ENCODE assay signal across 8 cellular contexts in genomic region chr13:106561551-106562170, GRCh38. TPM values are rescaled to one million over a fixed set of nuclear protein-coding genes. Genes with fewer than 3 reads are reported as not detected.
DNase-seq lines count a peak whose midpoint lies in the region; ATAC-seq and TF ChIP-seq lines count a peak whose summit lies in the region.

No MANE protein-coding gene starts in this region.

- peaks cover 49% of the 10 kb centered on the region for H3K36me3 Mint-ChIP-seq in activated CD8-positive, alpha-beta memory T cell treated with anti-CD3 and anti-CD28 coated beads, Interleukin-2, amount 10 ng/mL, durations not matched to agents 7 days and 5 days

- H3K27ac ChIP-seq in iPS-18a (ENCODE audit: low read length), result no peak overlapping the region

- peak; percentile 73 for ATAC-seq in HG03060 (IDR thresholded peaks at IDR 0.05; ENCODE audit: low read depth, unreplicated experiment)
- peak; percentile 66 for ATAC-seq in activated CD8-positive, alpha-beta memory T cell treated with anti-CD3 and anti-CD28 coated beads, Interleukin-2, amount 10 ng/mL, durations not matched to agents 7 days and 5 days

- TF ChIP-seq POLR2A in GM19099 (IDR thresholded peaks at IDR 0.05; ENCODE audit: extremely low read depth, insufficient read length, low read depth), result peak; percentile 33

- H3K27me3 ChIP-seq in iPS-18a (ENCODE audit: control insufficient read depth, insufficient read depth, low read length), result no peaks in the 10 kb centered on the region

- H3K9me3 Mint-ChIP-seq in activated CD8-positive, alpha-beta memory T cell treated with anti-CD3 and anti-CD28 coated beads, Interleukin-2, amount 10 ng/mL, durations not matched to agents 7 days and 5 days (ENCODE audit: low read depth), result no peaks in the 10 kb centered on the region

- H3K27ac Mint-ChIP-seq in activated CD8-positive, alpha-beta memory T cell treated with anti-CD3 and anti-CD28 coated beads, Interleukin-2, amount 10 ng/mL, durations not matched to agents 7 days and 5 days, result no peak overlapping the region

- peak overlapping the region; percentile 19 for H3K4me3 Mint-ChIP-seq in activated CD8-positive, alpha-beta memory T cell treated with anti-CD3 and anti-CD28 coated beads, Interleukin-2, amount 10 ng/mL, durations not matched to agents 7 days and 5 days

- DNase-seq in activated CD8-positive, alpha-beta memory T cell treated with anti-CD3 and anti-CD28 coated beads, Interleukin-2, amount 10 ng/mL, durations not matched to agents 7 days and 5 days, result peak; percentile 58
- peak; percentile 6 to 48 (median 13) for DNase-seq in stimulated activated CD4-positive, alpha-beta T cell treated with anti-CD3 and anti-CD28 coated beads, TNF-alpha, amount 100 ng/mL, for 24 hours (ENCODE audit: low read depth in 3 of 3)
- DNase-seq in activated gamma-delta T cell (lab: John Stamatoyannopoulos, UW), result no peak
- DNase-seq in NCI-H446 (lab: John Stamatoyannopoulos, UW), result no peak
- no peak for DNase-seq in HUDEP-2 (lab: John Stamatoyannopoulos, UW; ENCODE audit: unreplicated experiment in 76 of 76)

- CTCF ChIA-PET in activated CD8-positive, alpha-beta memory T cell treated with anti-CD3 and anti-CD28 coated beads, Interleukin-2, amount 10 ng/mL, durations not matched to agents 7 days and 5 days (lab: Charles Lee), result interaction anchor here (0.9 to 2.8 kb wide), 2 partner anchors 25 to 58 kb away, joined by 3 to 15 read pairs; partner anchors contain the start of gene EFNB2

- H3K4me3 ChIP-seq in iPS-18a (ENCODE audit: low read length), result peak overlapping the region; percentile 13

- no peaks in the 10 kb centered on the region for H3K9me3 ChIP-seq in iPS-18a (ENCODE audit: control insufficient read depth, low read depth, low read length)

- peaks cover 31% of the 10 kb centered on the region for H3K36me3 ChIP-seq in iPS-18a (ENCODE audit: control insufficient read depth, low read depth, low read length)

- peaks cover 58% of the 10 kb centered on the region for H3K4me1 Mint-ChIP-seq in activated CD8-positive, alpha-beta memory T cell treated with anti-CD3 and anti-CD28 coated beads, Interleukin-2, amount 10 ng/mL, durations not matched to agents 7 days and 5 days

- no peaks in the 10 kb centered on the region for H3K27me3 Mint-ChIP-seq in activated CD8-positive, alpha-beta memory T cell treated with anti-CD3 and anti-CD28 coated beads, Interleukin-2, amount 10 ng/mL, durations not matched to agents 7 days and 5 days

- peaks cover 42% of the 10 kb centered on the region for H3K4me1 ChIP-seq in iPS-18a (ENCODE audit: control insufficient read depth, low read depth, low read length)

- H3K9ac ChIP-seq in iPS-18a (ENCODE audit: low read length), result no peak overlapping the region

RNA-seq across cellular contexts. Expression of gene ARGLU1, which starts 6.3 kb away (rescaled TPM):
- 100 to 1,000 TPM; 111 to 138 TPM for total RNA-seq in activated CD8-positive, alpha-beta memory T cell treated with anti-CD3 and anti-CD28 coated beads, Interleukin-2, amount 10 ng/mL, durations not matched to agents 7 days and 5 days

RNA-seq across cellular contexts. Expression of gene EFNB2, which starts 26.2 kb away (rescaled TPM):
- under 1 TPM in 1 of 2 experiments, not detected in 1; 0.14 TPM for total RNA-seq in activated CD8-positive, alpha-beta memory T cell treated with anti-CD3 and anti-CD28 coated beads, Interleukin-2, amount 10 ng/mL, durations not matched to agents 7 days and 5 days

Comparison
In these comparisons a context has a peak if more than half of its experiments do, and no peak if none do; other contexts are left out.
1. DNase-seq: peak in activated CD8-positive, alpha-beta memory T cell treated with anti-CD3 and anti-CD28 coated beads, Interleukin-2, amount 10 ng/mL, durations not matched to agents 7 days and 5 days (single experiment) and stimulated activated CD4-positive, alpha-beta T cell treated with anti-CD3 and anti-CD28 coated beads, TNF-alpha, amount 100 ng/mL, for 24 hours (3 of 3); none in activated gamma-delta T cell (single experiment), NCI-H446 (0 of 2) and HUDEP-2 (0 of 76).